Comparison of ENCODE assay signal across 24 cellular contexts in genomic region chr5:14330729-14331128, GRCh38.
"Had no signal": no experiment of that assay in that cellular context is flagged by ENCODE, and none has a peak within 500 bp of the region (broad histone marks: within the 10 kb centered on the region; RNA-seq: fewer than 3 reads in every experiment).

No MANE protein-coding gene starts in this region.

- H3K9me3 Mint-ChIP-seq: activated naive CD8-positive, alpha-beta T cell treated with anti-CD3 and anti-CD28 coated beads for 36 hours; activated T-cell treated with anti-CD3 and anti-CD28 coated beads, Interleukin-2, amount 50 U/mL, for 4 hours had no signal

- H3K27ac Mint-ChIP-seq: activated naive CD8-positive, alpha-beta T cell treated with anti-CD3 and anti-CD28 coated beads for 36 hours; T-helper 17 cell had no signal

- H3K4me3 Mint-ChIP-seq: activated naive CD8-positive, alpha-beta T cell treated with anti-CD3 and anti-CD28 coated beads for 36 hours; activated T-cell treated with anti-CD3 and anti-CD28 coated beads, Interleukin-2, amount 50 U/mL, for 4 hours; T-helper 17 cell had no signal

- H3K36me3 Mint-ChIP-seq: activated naive CD8-positive, alpha-beta T cell treated with anti-CD3 and anti-CD28 coated beads for 36 hours had no signal

- H3K36me3 ChIP-seq: breast epithelium, ovary had no signal

- H3K9me3 ChIP-seq: breast epithelium, gastroesophageal sphincter, heart left ventricle, mucosa of descending colon, ovary, psoas muscle, right atrium auricular region, stomach, suprapubic skin, tibial nerve had no signal

- H3K4me1 ChIP-seq: breast epithelium, suprapubic skin had no signal

- H3K4me3 ChIP-seq: breast epithelium, coronary artery, gastroesophageal sphincter, heart left ventricle, mucosa of descending colon, ovary, psoas muscle, right atrium auricular region, stomach, suprapubic skin, tibial nerve had no signal

- DNase-seq: activated CD4-positive, alpha-beta T cell treated with anti-CD3 and anti-CD28 coated beads for 4 hours; activated CD4-positive, alpha-beta T cell treated with anti-CD3 and anti-CD28 coated beads, Interleukin-2, amount 50 U/mL, for 48 hours; activated CD4-positive, CD25-positive, alpha-beta regulatory T cell; activated CD8-positive, alpha-beta memory T cell treated with anti-CD3 and anti-CD28 coated beads, Interleukin-2, amount 50 U/mL, for 48 hours; activated naive CD4-positive, alpha-beta T cell treated with Interleukin-2 at 50 U/mL for 16 hours; activated naive CD8-positive, alpha-beta T cell treated with anti-CD3 and anti-CD28 coated beads for 36 hours; activated T-cell treated with anti-CD3 and anti-CD28 coated beads, Interleukin-2, amount 50 U/mL, for 4 hours; heart left ventricle; left colon; mesendoderm; mucosa of descending colon; ovary; psoas muscle; stimulated activated CD4-positive, alpha-beta T cell treated with anti-CD3 and anti-CD28 coated beads, Interleukin-12 subunit alpha, Interleukin-12 subunit beta, amount 100 ng/mL, for 4 hours; stimulated activated CD4-positive, alpha-beta T cell treated with anti-CD3 and anti-CD28 coated beads, Interleukin-4, amount 100 ng/mL, for 4 hours; stomach; T-helper 17 cell had no signal

- H3K27ac ChIP-seq: breast epithelium, coronary artery, epithelial cell of prostate, gastroesophageal sphincter, ovary, psoas muscle, right atrium auricular region, suprapubic skin, tibial nerve had no signal

- H3K27me3 Mint-ChIP-seq: activated naive CD8-positive, alpha-beta T cell treated with anti-CD3 and anti-CD28 coated beads for 36 hours had no signal

- H3K27me3 ChIP-seq: breast epithelium, gastroesophageal sphincter, heart left ventricle, ovary, right atrium auricular region, stomach, suprapubic skin, tibial nerve had no signal

- ATAC-seq: gastroesophageal sphincter, heart left ventricle, left colon, psoas muscle had no signal
